In genomic region chr17:72702998-72703397, GRCh38 we compare ENCODE assay signal across 21 cellular contexts.
DNase-seq lines count a peak whose midpoint lies in the region; ATAC-seq, FAIRE-seq and TF ChIP-seq lines count a peak whose summit lies in the region.
"Had no signal": no experiment of that assay in that cellular context is flagged by ENCODE, and none has a peak within 500 bp of the region (broad histone marks: within the 10 kb centered on the region; RNA-seq: fewer than 3 reads in every experiment).

No MANE protein-coding gene starts in this region.

- H3K4me1 Mint-ChIP-seq in astrocyte (ENCODE audit: low read depth, unreplicated experiment), result peaks cover 3% of the 10 kb centered on the region
- peaks cover 7% of the 10 kb centered on the region for H3K4me1 Mint-ChIP-seq in activated CD8-positive, alpha-beta T cell treated with anti-CD3 and anti-CD28 coated beads, Interleukin-2, amount 10 ng/mL, durations not matched to agents 7 days and 5 days (ENCODE audit: low read depth)

- H3K27ac ChIP-seq in Karpas-422 (ENCODE audit: low read length) (peak overlapping the region; percentile 32; the same call in 1 of the 2 replicates), astrocyte (ENCODE audit: low read depth, low read length) (no peak overlapping the region), HepG2 (ENCODE audit: extremely low read length, insufficient read depth, low read length) (no peak overlapping the region)

- CTCF ChIA-PET in HepG2 (lab: Yijun Ruan, JAX; ENCODE audit: low intra/inter-chr PET ratio, low total read pairs), result interaction anchor here (0.8 to 1.4 kb wide), 2 partner anchors 68 to 143 kb away, joined by 3 to 5 read pairs; no protein-coding TSS in a partner anchor
- CTCF ChIA-PET in activated CD8-positive, alpha-beta T cell treated with anti-CD3 and anti-CD28 coated beads, Interleukin-2, amount 10 ng/mL, durations not matched to agents 7 days and 5 days (lab: Charles Lee), result interaction anchor here (5.3 kb wide), 1 partner anchor 23 kb away, joined by 33 read pairs; no protein-coding TSS in a partner anchor

- no TSS peak for BruUV-seq in HepG2 (replicated peaks; lab: Mats Ljungman, UMichigan)

- intact Hi-C loops in HepG2 (cut with micrococcal nuclease; ENCODE audit: unreplicated experiment), result no loop called here

- H3K36me3 Mint-ChIP-seq in astrocyte (ENCODE audit: low read depth, unreplicated experiment), result no peaks in the 10 kb centered on the region
- H3K36me3 Mint-ChIP-seq in activated CD8-positive, alpha-beta T cell treated with anti-CD3 and anti-CD28 coated beads, Interleukin-2, amount 10 ng/mL, durations not matched to agents 7 days and 5 days (ENCODE audit: low read depth), result peaks cover 4% of the 10 kb centered on the region

- no peaks in the 10 kb centered on the region for H3K9me2 ChIP-seq in Karpas-422 (replicated peaks; ENCODE audit: insufficient read depth, low read length)

- H3K4me2 ChIP-seq in Karpas-422 (ENCODE audit: low read depth, low read length, poor library complexity, severe bottlenecking), result peak overlapping the region; percentile 2
- no peak overlapping the region for H3K4me2 ChIP-seq in astrocyte (ENCODE audit: low read length)
- H3K4me2 ChIP-seq in HepG2 (ENCODE audit: low read depth, low read length), result no peak overlapping the region

- TF ChIP-seq CTCF in astrocyte (IDR thresholded peaks at IDR 0.05; ENCODE audit: insufficient read depth, low read depth, low read length) (no peak), HepG2 (CRISPR knock-in tag; IDR thresholded peaks at IDR 0.05) (no peak)

- POLR2A ChIA-PET in HepG2 (lab: Yijun Ruan, JAX), result interaction anchor here (1.4 kb wide), 1 partner anchor 13 kb away, joined by 3 read pairs; no protein-coding TSS in a partner anchor
- POLR2A ChIA-PET in activated CD8-positive, alpha-beta T cell treated with anti-CD3 and anti-CD28 coated beads, Interleukin-2, amount 10 ng/mL, durations not matched to agents 7 days and 5 days (lab: Charles Lee), result no interaction called here

- peaks cover 7% of the 10 kb centered on the region for H3K9me3 Mint-ChIP-seq in astrocyte (ENCODE audit: unreplicated experiment)
- no peaks in the 10 kb centered on the region for H3K9me3 Mint-ChIP-seq in activated CD8-positive, alpha-beta T cell treated with anti-CD3 and anti-CD28 coated beads, Interleukin-2, amount 10 ng/mL, durations not matched to agents 7 days and 5 days (ENCODE audit: insufficient read depth)
- H3K9me3 Mint-ChIP-seq: effector memory CD8-positive, alpha-beta T cell had no signal

- H3K4me3 ChIP-seq in Karpas-422 (ENCODE audit: low read length) (no peak overlapping the region), astrocyte (ENCODE audit: insufficient read depth, low read depth, low read length) (no peak overlapping the region), HepG2 (replicated peaks in 1 of 3; ENCODE audit: insufficient read depth in 1 of 3, low read depth in 2 of 3, low read length in 3 of 3) (no peak overlapping the region)

- in situ Hi-C loops in HepG2 (cut with HindIII; ENCODE audit: extremely low pct_ligation_motif_present, low pct_unique_long_range_greater_than_20kb), result no loop called here

- H2AFZ ChIP-seq in Karpas-422 (ENCODE audit: low read length) (no peak overlapping the region), astrocyte (ENCODE audit: low read depth, low read length) (no peak overlapping the region), HepG2 (ENCODE audit: low read length) (no peak overlapping the region)

- H3K9ac ChIP-seq in Karpas-422 (ENCODE audit: low read length) (no peak overlapping the region), astrocyte (ENCODE audit: low read length) (no peak overlapping the region), HepG2 (ENCODE audit: insufficient read depth, low read depth, low read length) (no peak overlapping the region)

- TF ChIP-seq EP300 in HepG2 (IDR thresholded peaks at IDR 0.05; ENCODE audit: low read depth in 2 of 2, low read length in 2 of 2) (no peak), HepG2 (CRISPR knock-in tag; IDR thresholded peaks at IDR 0.05; ENCODE audit: borderline replicate concordance) (no peak)

- no peak for TF ChIP-seq RAD21 in HepG2 (CRISPR knock-in tag; IDR thresholded peaks at IDR 0.05)

- H3K79me2 ChIP-seq in Karpas-422 (ENCODE audit: low read length) (0 out of 2 replicates have a peak, but pooled peaks cover 3% of the 10 kb centered on the region), astrocyte (ENCODE audit: insufficient read depth, low read length) (no peaks in the 10 kb centered on the region), HepG2 (ENCODE audit: insufficient read depth, low read length) (no peaks in the 10 kb centered on the region)

- H4K20me1 ChIP-seq in Karpas-422 (ENCODE audit: insufficient read depth, low read depth, low read length), result no peaks in the 10 kb centered on the region
- H4K20me1 ChIP-seq in astrocyte (ENCODE audit: insufficient read depth, low read length), result no peaks in the 10 kb centered on the region
- no peaks in the 10 kb centered on the region for H4K20me1 ChIP-seq in HepG2 (ENCODE audit: insufficient read depth, low read length)

- no peaks in the 10 kb centered on the region for H3K27me3 Mint-ChIP-seq in astrocyte (ENCODE audit: low read depth, unreplicated experiment)
- no peaks in the 10 kb centered on the region for H3K27me3 Mint-ChIP-seq in activated CD8-positive, alpha-beta T cell treated with anti-CD3 and anti-CD28 coated beads, Interleukin-2, amount 10 ng/mL, durations not matched to agents 7 days and 5 days (ENCODE audit: low read depth)
- H3K27me3 Mint-ChIP-seq: activated CD8-positive, alpha-beta memory T cell treated with anti-CD3 and anti-CD28 coated beads, Interleukin-2, amount 10 ng/mL, durations not matched to agents 7 days and 5 days; effector memory CD8-positive, alpha-beta T cell; IgD-negative memory B cell; memory B cell; stimulated activated naive CD8-positive, alpha-beta T cell treated with anti-CD3 and anti-CD28 coated beads, Interleukin-15, Interleukin-2, amounts not matched to agents 100 ng/mL and 50 ng/mL, for 24 hours had no signal

- WGBS in HepG2 (ENCODE audit: low lambda C conversion rate), result 97% methylated on average over 4 of the region's 4 CpGs

- H3K36me3 ChIP-seq in Karpas-422 (ENCODE audit: insufficient read depth, low read length) (no peaks in the 10 kb centered on the region), astrocyte (ENCODE audit: insufficient read depth, low read length) (no peaks in the 10 kb centered on the region), HepG2 (replicated peaks in 1 of 2; ENCODE audit: control insufficient read depth in 1 of 2, insufficient read depth in 2 of 2, low read length in 2 of 2) (no peaks in the 10 kb centered on the region)

- H3K9me3 ChIP-seq in Karpas-422 (ENCODE audit: low read length) (no peaks in the 10 kb centered on the region), astrocyte (ENCODE audit: insufficient read depth, low read depth, low read length) (no peaks in the 10 kb centered on the region), HepG2 (ENCODE audit: low read length) (0 out of 2 replicates have a peak, but pooled peaks cover 4% of the 10 kb centered on the region)

- no peak overlapping the region for H3K4me3 Mint-ChIP-seq in astrocyte (ENCODE audit: unreplicated experiment)
- H3K4me3 Mint-ChIP-seq in activated CD8-positive, alpha-beta T cell treated with anti-CD3 and anti-CD28 coated beads, Interleukin-2, amount 10 ng/mL, durations not matched to agents 7 days and 5 days, result no peak overlapping the region
- H3K4me3 Mint-ChIP-seq: activated CD8-positive, alpha-beta memory T cell treated with anti-CD3 and anti-CD28 coated beads, Interleukin-2, amount 10 ng/mL, durations not matched to agents 7 days and 5 days; activated T-helper 1 cell treated with anti-CD3 and anti-CD28 coated beads, Interleukin-12 subunit alpha, Interleukin-12 subunit beta, Interleukin-2, Interleukin-4 antibody, amounts not matched to agents 30 ng/mL and 10 ng/mL and 1 ng/mL, durations not matched to agents 14 hours and 24 hours and 36 hours; effector memory CD8-positive, alpha-beta T cell; memory B cell; stimulated activated naive CD8-positive, alpha-beta T cell treated with anti-CD3 and anti-CD28 coated beads, Interleukin-15, Interleukin-2, amounts not matched to agents 100 ng/mL and 50 ng/mL, for 24 hours had no signal

- no peak for ATAC-seq in HepG2
- ATAC-seq in activated CD8-positive, alpha-beta T cell treated with anti-CD3 and anti-CD28 coated beads, Interleukin-2, amount 10 ng/mL, durations not matched to agents 7 days and 5 days, result no peak
- ATAC-seq: activated CD8-positive, alpha-beta memory T cell treated with anti-CD3 and anti-CD28 coated beads, Interleukin-2, amount 10 ng/mL, durations not matched to agents 7 days and 5 days; activated naive CD4-positive, alpha-beta T cell treated with anti-CD3 and anti-CD28 coated beads, Interleukin-2, amount 50 U/mL, for 72 hours; effector memory CD8-positive, alpha-beta T cell had no signal

- FAIRE-seq in astrocyte (lab: Jason Lieb, UNC) (no peak), HepG2 (lab: Jason Lieb, UNC) (no peak)
- FAIRE-seq: small intestine had no signal

- no peaks in the 10 kb centered on the region for H3K27me3 ChIP-seq in Karpas-422 (ENCODE audit: low read length)
- no peaks in the 10 kb centered on the region for H3K27me3 ChIP-seq in astrocyte (ENCODE audit: insufficient read depth, low read length)
- H3K27me3 ChIP-seq in HepG2 (ENCODE audit: control insufficient read depth in 1 of 2, insufficient read depth in 2 of 2, low read length in 2 of 2), result no peaks in the 10 kb centered on the region

- no peak overlapping the region for H3K27ac Mint-ChIP-seq in astrocyte (ENCODE audit: unreplicated experiment)
- no peak overlapping the region for H3K27ac Mint-ChIP-seq in activated CD8-positive, alpha-beta T cell treated with anti-CD3 and anti-CD28 coated beads, Interleukin-2, amount 10 ng/mL, durations not matched to agents 7 days and 5 days
- H3K27ac Mint-ChIP-seq: activated CD8-positive, alpha-beta memory T cell treated with anti-CD3 and anti-CD28 coated beads, Interleukin-2, amount 10 ng/mL, durations not matched to agents 7 days and 5 days; activated naive CD4-positive, alpha-beta T cell treated with anti-CD3 and anti-CD28 coated beads, Interleukin-2, amount 50 U/mL, for 72 hours; activated T-helper 1 cell treated with anti-CD3 and anti-CD28 coated beads, Interleukin-12 subunit alpha, Interleukin-12 subunit beta, Interleukin-2, Interleukin-4 antibody, amounts not matched to agents 30 ng/mL and 10 ng/mL and 1 ng/mL, durations not matched to agents 14 hours and 24 hours and 36 hours; effector memory CD8-positive, alpha-beta T cell; IgD-negative memory B cell; memory B cell; stimulated activated naive CD8-positive, alpha-beta T cell treated with anti-CD3 and anti-CD28 coated beads, Interleukin-15, Interleukin-2, amounts not matched to agents 100 ng/mL and 50 ng/mL, for 24 hours had no signal

- DNase-seq in DMS 273 (lab: John Stamatoyannopoulos, UW; ENCODE audit: unreplicated experiment), result peak; percentile 57
- no peak for DNase-seq in Karpas-422
- DNase-seq in astrocyte (ENCODE audit: low read depth), result peak; percentile 57
- DNase-seq in glomerular visceral epithelial cell (ENCODE audit: extremely low spot score), result peak; percentile 50
- DNase-seq in cerebellum (ENCODE audit: low spot score), result no peak
- no peak for DNase-seq in NCI-H2227 treated with DMSO at 0.1 percent for 48 hours (lab: John Stamatoyannopoulos, UW)
- no peak for DNase-seq in HepG2 (ENCODE audit: low spot score)
- no peak for DNase-seq in activated CD8-positive, alpha-beta T cell treated with anti-CD3 and anti-CD28 coated beads, Interleukin-2, amount 10 ng/mL, durations not matched to agents 7 days and 5 days
- DNase-seq: activated CD8-positive, alpha-beta memory T cell treated with anti-CD3 and anti-CD28 coated beads, Interleukin-2, amount 10 ng/mL, durations not matched to agents 7 days and 5 days; COR-L47; effector memory CD8-positive, alpha-beta T cell; kidney glomerular epithelial cell; NCI-H187; small intestine; stimulated activated CD4-positive, alpha-beta T cell treated with anti-CD3 and anti-CD28 coated beads, Interleukin-4, amount 100 ng/mL, for 24 hours; trophoblast cell had no signal

- no peak for TF ChIP-seq POLR2A in HepG2 (IDR thresholded peaks at IDR 0.05; ENCODE audit: insufficient read depth in 1 of 2, low read depth in 2 of 2, low read length in 2 of 2)

- H3K4me1 ChIP-seq in Karpas-422 (ENCODE audit: low read length) (peaks cover 17% of the 10 kb centered on the region), astrocyte (ENCODE audit: insufficient read depth, low read length) (peaks cover 5% of the 10 kb centered on the region), HepG2 (ENCODE audit: insufficient read depth, low read length) (peaks cover 54% of the 10 kb centered on the region)

Comparison
In these comparisons a context has a peak if more than half of its experiments do, and no peak if none do; other contexts are left out.
1. DNase-seq: peak in DMS 273 (single experiment), astrocyte (single experiment) and glomerular visceral epithelial cell (single experiment); none in Karpas-422 (single experiment), cerebellum (single experiment), NCI-H2227 treated with DMSO at 0.1 percent for 48 hours (single experiment), HepG2 (single experiment) and activated CD8-positive, alpha-beta T cell treated with anti-CD3 and anti-CD28 coated beads, Interleukin-2, amount 10 ng/mL, durations not matched to agents 7 days and 5 days (single experiment).